ENCODE assay signal across 21 cellular contexts in the genomic region with DNA sequence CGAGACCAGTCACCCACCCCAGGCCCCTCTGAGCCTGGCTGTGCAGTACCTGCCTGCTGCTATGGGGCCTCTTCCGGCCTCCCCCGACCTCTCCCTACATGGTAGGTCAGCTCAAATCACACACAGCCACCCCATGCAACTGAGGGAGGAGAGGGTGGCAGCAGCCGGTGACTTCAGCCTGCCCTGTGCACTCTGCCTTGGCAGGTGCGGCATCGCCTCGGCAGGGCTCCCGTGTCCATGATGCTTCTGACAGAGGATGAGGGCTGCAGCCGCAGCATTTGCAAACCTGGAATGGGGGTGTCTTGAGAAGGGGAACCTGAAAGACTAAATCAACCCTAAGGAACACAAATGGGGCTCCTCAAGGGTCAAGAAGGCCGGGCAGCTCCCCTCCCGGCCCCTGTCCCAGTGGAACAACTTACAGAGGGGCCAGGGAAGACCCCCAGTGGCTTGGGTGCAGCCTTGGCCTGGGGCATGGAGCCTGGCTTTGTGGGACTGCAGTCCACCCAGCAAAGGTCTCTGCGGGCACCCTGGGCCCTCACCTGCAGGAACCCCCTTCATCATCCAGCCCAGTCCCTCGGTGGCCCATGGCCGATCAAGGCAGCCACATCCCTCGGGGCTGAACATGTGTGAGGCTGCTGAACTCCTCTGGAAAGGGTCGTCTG. TPM values are rescaled to one million over a fixed set of nuclear protein-coding genes. Genes with fewer than 3 reads are reported as not detected.
"Had no signal": no experiment of that assay in that cellular context is flagged by ENCODE, and none has a peak within 500 bp of the region (broad histone marks: within the 10 kb centered on the region; RNA-seq: fewer than 3 reads in every experiment).

No MANE protein-coding gene starts in this region.

- H3K36me3 Mint-ChIP-seq: natural killer cell treated with Interleukin-12 subunit alpha and Interleukin-12 subunit beta and Interleukin-15 and Interleukin-18, amount 100 ng/mL, for 72 hours had no signal

- H3K4me3 Mint-ChIP-seq: activated naive CD4-positive, alpha-beta T cell treated with anti-CD3 and anti-CD28 coated beads, Interleukin-2, amount 50 U/mL, for 24 hours; natural killer cell treated with Interleukin-12 subunit alpha and Interleukin-12 subunit beta and Interleukin-15 and Interleukin-18, amount 100 ng/mL, for 72 hours; stimulated activated memory B cell treated with anti-CD40 and anti-IgM and Interleukin-4, amounts not matched to agents 10 μg/mL and 1 μg/mL and 100 μg/mL, for 72 hours; T-cell; T-helper 2 cell treated with Interferon-gamma antibody and Interleukin-4, amounts not matched to agents 5 μg/mL and 100 μg/mL, for 36 hours had no signal

- DNase-seq: activated CD4-positive, alpha-beta T cell treated with anti-CD3 and anti-CD28 coated beads, Interleukin-2, amount 50 U/mL, for 1 hour; activated CD4-positive, CD25-positive, alpha-beta regulatory T cell treated with anti-CD3 and anti-CD28 coated beads, Interleukin-2, amount 50 U/mL, for 72 hours; activated gamma-delta T cell treated with Interleukin-2 at 50 U/mL for 16 hours; activated T-cell treated with anti-CD3 and anti-CD28 coated beads for 4 hours; aorta; caudate nucleus; esophagus squamous epithelium; left ventricle myocardium superior; right lobe of liver; stimulated activated CD4-positive, alpha-beta T cell treated with anti-CD3 and anti-CD28 coated beads, Interleukin-2, amount 100 ng/mL, for 24 hours; trophoblast cell; WERI-Rb-1 had no signal

- H3K4me1 Mint-ChIP-seq: stimulated activated memory B cell treated with anti-CD40 and anti-IgM and Interleukin-4, amounts not matched to agents 10 μg/mL and 1 μg/mL and 100 μg/mL, for 72 hours had no signal

- H3K27me3 Mint-ChIP-seq: activated naive CD4-positive, alpha-beta T cell treated with anti-CD3 and anti-CD28 coated beads, Interleukin-2, amount 50 U/mL, for 24 hours; brain; natural killer cell treated with Interleukin-12 subunit alpha and Interleukin-12 subunit beta and Interleukin-15 and Interleukin-18, amount 100 ng/mL, for 72 hours; stimulated activated memory B cell treated with anti-CD40 and anti-IgM and Interleukin-4, amounts not matched to agents 10 μg/mL and 1 μg/mL and 100 μg/mL, for 72 hours; T-cell had no signal

- H3K27ac Mint-ChIP-seq: activated naive CD4-positive, alpha-beta T cell treated with anti-CD3 and anti-CD28 coated beads, Interleukin-2, amount 50 U/mL, for 24 hours; stimulated activated memory B cell treated with anti-CD40 and anti-IgM and Interleukin-4, amounts not matched to agents 10 μg/mL and 1 μg/mL and 100 μg/mL, for 72 hours; T-cell; T-helper 2 cell treated with Interferon-gamma antibody and Interleukin-4, amounts not matched to agents 5 μg/mL and 100 μg/mL, for 36 hours had no signal

- H3K9me3 Mint-ChIP-seq: activated naive CD4-positive, alpha-beta T cell treated with anti-CD3 and anti-CD28 coated beads, Interleukin-2, amount 50 U/mL, for 24 hours; natural killer cell treated with Interleukin-12 subunit alpha and Interleukin-12 subunit beta and Interleukin-15 and Interleukin-18, amount 100 ng/mL, for 72 hours; stimulated activated memory B cell treated with anti-CD40 and anti-IgM and Interleukin-4, amounts not matched to agents 10 μg/mL and 1 μg/mL and 100 μg/mL, for 72 hours; T-cell; T-helper 2 cell treated with Interferon-gamma antibody and Interleukin-4, amounts not matched to agents 5 μg/mL and 100 μg/mL, for 36 hours had no signal

RNA-seq across cellular contexts. Expression of a gene that starts 6.7 kb away (rescaled TPM):
- total RNA-seq: activated CD8-positive, alpha-beta memory T cell treated with anti-CD3 and anti-CD28 coated beads for 36 hours; esophagus squamous epithelium; pulmonary artery endothelial cell; temporal lobe had no signal
